Comparison of ENCODE assay signal across 21 cellular contexts in genomic region chr7:88795553-88795952, GRCh38. TPM values are rescaled to one million over a fixed set of nuclear protein-coding genes. Genes with fewer than 3 reads are reported as not detected.
A peak's percentile ranks its signal among the peaks of the same experiment; 100 is the strongest.
DNase-seq lines count a peak whose midpoint lies in the region; ATAC-seq and TF ChIP-seq lines count a peak whose summit lies in the region.
"Had no signal": no experiment of that assay in that cellular context is flagged by ENCODE, and none has a peak within 500 bp of the region (broad histone marks: within the 10 kb centered on the region; RNA-seq: fewer than 3 reads in every experiment).

Gene TEX47, minus strand, starts transcription at chr7:88795737. Its CDS starts 795 bp downstream, at chr7:88794942.

- CTCF ChIA-PET in CD4-positive, alpha-beta memory T cell (lab: Charles Lee; ENCODE audit: partially characterized antibody) = no interaction called here

- POLR2A ChIA-PET in CD4-positive, alpha-beta memory T cell (lab: Charles Lee; ENCODE audit: partially characterized antibody) = no interaction called here

- no peak for TF ChIP-seq EP300 in tibial nerve (IDR thresholded peaks at IDR 0.05)

- 84 to 88% methylated on average over 7 of the region's 7 CpGs for WGBS in testis, 2 donors
- WGBS in tibial nerve, 2 donors = 75% methylated on average over 7 of the region's 7 CpGs

- TF ChIP-seq POLR2A in testis (IDR thresholded peaks at IDR 0.05) (no peak), tibial nerve (IDR thresholded peaks at IDR 0.05) (no peak)

- H3K4me1 ChIP-seq in left ventricle myocardium inferior (no peaks in the 10 kb centered on the region), testis (no peaks in the 10 kb centered on the region), tibial nerve (no peaks in the 10 kb centered on the region)
- H3K4me1 ChIP-seq in CD4-positive, alpha-beta memory T cell (ENCODE audit: insufficient read depth, low read length) = no peaks in the 10 kb centered on the region
- H3K4me1 ChIP-seq: BLaER1 treated with 17β-estradiol and CSF1 and Interleukin-3, amounts not matched to agents 10 nM and 100 nM had no signal

- no peaks in the 10 kb centered on the region for H3K36me3 Mint-ChIP-seq in CD4-positive, alpha-beta memory T cell
- H3K36me3 Mint-ChIP-seq: CD8-positive, alpha-beta memory T cell had no signal

- H3K27ac ChIP-seq in left ventricle myocardium inferior (replicated peaks) (no peak within 1 kb of the TSS), testis (no peak within 1 kb of the TSS), tibial nerve (no peak within 1 kb of the TSS)
- H3K27ac ChIP-seq in CD4-positive, alpha-beta memory T cell (ENCODE audit: low read depth, low read length) = no peak within 1 kb of the TSS
- H3K27ac ChIP-seq: BLaER1 treated with 17β-estradiol and CSF1 and Interleukin-3, amounts not matched to agents 10 nM and 100 nM had no signal

- H3K9me3 Mint-ChIP-seq in CD4-positive, alpha-beta memory T cell = no peaks in the 10 kb centered on the region

- TF ChIP-seq CTCF in left ventricle myocardium inferior (IDR thresholded peaks at IDR 0.05; ENCODE audit: borderline replicate concordance) (no peak), testis (IDR thresholded peaks at IDR 0.05) (no peak), tibial nerve (IDR thresholded peaks at IDR 0.05) (no peak)

- H3K4me1 Mint-ChIP-seq in CD4-positive, alpha-beta memory T cell = no peaks in the 10 kb centered on the region
- H3K4me1 Mint-ChIP-seq: CD8-positive, alpha-beta memory T cell had no signal

- H3K9me3 ChIP-seq in left ventricle myocardium inferior (replicated peaks) = no peaks in the 10 kb centered on the region
- H3K9me3 ChIP-seq in testis = no peaks in the 10 kb centered on the region
- H3K9me3 ChIP-seq in CD4-positive, alpha-beta memory T cell (ENCODE audit: control insufficient read depth in 1 of 2, low read length in 2 of 2) = no peaks in the 10 kb centered on the region
- no peaks in the 10 kb centered on the region for H3K9me3 ChIP-seq in tibial nerve
- H3K9me3 ChIP-seq: BLaER1 treated with 17β-estradiol and CSF1 and Interleukin-3, amounts not matched to agents 10 nM and 100 nM had no signal

- no peaks in the 10 kb centered on the region for H3K27me3 Mint-ChIP-seq in CD4-positive, alpha-beta memory T cell
- H3K27me3 Mint-ChIP-seq: CD8-positive, alpha-beta memory T cell had no signal

- H3K27me3 ChIP-seq in left ventricle myocardium inferior (ENCODE audit: low read depth) (no peaks in the 10 kb centered on the region), testis (no peaks in the 10 kb centered on the region), tibial nerve (no peaks in the 10 kb centered on the region)
- H3K27me3 ChIP-seq in CD4-positive, alpha-beta memory T cell (ENCODE audit: insufficient read depth, low read length) = no peaks in the 10 kb centered on the region
- H3K27me3 ChIP-seq: BLaER1 treated with 17β-estradiol and CSF1 and Interleukin-3, amounts not matched to agents 10 nM and 100 nM had no signal

- intact Hi-C loops in Right ventricle myocardium inferior (cut with DNase I) = loop anchor here (10.0 kb wide), 1 partner anchor 829 kb away; no protein-coding TSS in a partner anchor
- intact Hi-C loops in left ventricle myocardium inferior (cut with micrococcal nuclease) = no loop called here
- intact Hi-C loops in testis (cut with DNase I; ENCODE audit: low total_unique reads) = no loop called here
- intact Hi-C loops in CD4-positive, alpha-beta memory T cell (cut with micrococcal nuclease) = no loop called here

- no peak within 1 kb of the TSS for H3K4me3 Mint-ChIP-seq in CD4-positive, alpha-beta memory T cell
- H3K4me3 Mint-ChIP-seq: CD8-positive, alpha-beta memory T cell; HFFc6 had no signal

- no peak within 1 kb of the TSS for H3K27ac Mint-ChIP-seq in CD4-positive, alpha-beta memory T cell
- H3K27ac Mint-ChIP-seq: CD8-positive, alpha-beta memory T cell; HFFc6 had no signal

- ATAC-seq in Right ventricle myocardium inferior = peak; percentile 46
- ATAC-seq: K562, PC-3 had no signal

- DNase-seq in Right ventricle myocardium inferior (ENCODE audit: missing footprints) (no peak), left ventricle myocardium inferior (no peak), NCI-H510A treated with DMSO at 0.1 percent for 48 hours (lab: John Stamatoyannopoulos, UW) (peak; percentile 26), inferior parietal cortex (ENCODE audit: extremely low spot score) (peak; percentile 25), testis (no peak), tibial nerve (ENCODE audit: low spot score in 2 of 2) (no peak)
- DNase-seq in CD4-positive, alpha-beta memory T cell = no peak
- DNase-seq in activated CD8-positive, alpha-beta memory T cell treated with anti-CD3 and anti-CD28 coated beads, Interleukin-2, amount 50 U/mL, for 48 hours = no peak
- DNase-seq: CD8-positive, alpha-beta memory T cell; DMS79; H7; HFFc6; NCI-H146; NCI-H2081; PC-3; RPMI8226 had no signal

- no peaks in the 10 kb centered on the region for H3K36me3 ChIP-seq in left ventricle myocardium inferior
- no peaks in the 10 kb centered on the region for H3K36me3 ChIP-seq in testis (ENCODE audit: low read depth, missing control alignments)
- no peaks in the 10 kb centered on the region for H3K36me3 ChIP-seq in CD4-positive, alpha-beta memory T cell (ENCODE audit: insufficient read depth, low read length)
- H3K36me3 ChIP-seq in tibial nerve = no peaks in the 10 kb centered on the region
- H3K36me3 ChIP-seq: BLaER1 treated with 17β-estradiol and CSF1 and Interleukin-3, amounts not matched to agents 10 nM and 100 nM had no signal

- H3K4me3 ChIP-seq in left ventricle myocardium inferior (no peak within 1 kb of the TSS), testis (no peak within 1 kb of the TSS), tibial nerve (no peak within 1 kb of the TSS)
- H3K4me3 ChIP-seq in CD4-positive, alpha-beta memory T cell (ENCODE audit: low read length in 2 of 2) = no peak within 1 kb of the TSS
- H3K4me3 ChIP-seq: BLaER1 treated with 17β-estradiol and CSF1 and Interleukin-3, amounts not matched to agents 10 nM and 100 nM; K562 had no signal

RNA-seq across cellular contexts. Expression of gene TEX47, which starts in this region (rescaled TPM):
- total RNA-seq in Right ventricle myocardium inferior (not detected), left ventricle myocardium inferior (not detected), testis (10 to 100 TPM in 1 of 2 donors, 1 to 10 TPM in 1; 8.9 to 23.9 TPM), tibial nerve (not detected)
- polyA plus RNA-seq in testis (ENCODE audit: insufficient read depth, low read depth, low replicate concordance) = 74.7 TPM
- not detected for total RNA-seq in CD4-positive, alpha-beta memory T cell
- polyA plus RNA-seq in CD4-positive, alpha-beta memory T cell = not detected
- total RNA-seq: A673; CD8-positive, alpha-beta memory T cell; H7; HFFc6; K562; NCI-H460; PC-3; SK-MEL-5 had no signal
- polyA plus RNA-seq: CD8-positive, alpha-beta memory T cell; K562 had no signal

Comparison
In these comparisons a context has a peak if more than half of its experiments do, and no peak if none do; other contexts are left out.
1. RNA of gene TEX47 (polyA plus RNA-seq): 74.7 TPM in testis (single experiment); not detected in CD4-positive, alpha-beta memory T cell; every median in the first group is over 10 times any median in the second.
2. Peak in ATAC-seq in Right ventricle myocardium inferior; RNA of the gene not detected or under 1 TPM.
3. DNase-seq: peak in NCI-H510A treated with DMSO at 0.1 percent for 48 hours (single experiment) and inferior parietal cortex (single experiment); none in Right ventricle myocardium inferior (single experiment), left ventricle myocardium inferior (single experiment), testis (single experiment), CD4-positive, alpha-beta memory T cell (0 of 5), activated CD8-positive, alpha-beta memory T cell treated with anti-CD3 and anti-CD28 coated beads, Interleukin-2, amount 50 U/mL, for 48 hours (single experiment) and tibial nerve (0 of 2).